In the genomic region with DNA sequence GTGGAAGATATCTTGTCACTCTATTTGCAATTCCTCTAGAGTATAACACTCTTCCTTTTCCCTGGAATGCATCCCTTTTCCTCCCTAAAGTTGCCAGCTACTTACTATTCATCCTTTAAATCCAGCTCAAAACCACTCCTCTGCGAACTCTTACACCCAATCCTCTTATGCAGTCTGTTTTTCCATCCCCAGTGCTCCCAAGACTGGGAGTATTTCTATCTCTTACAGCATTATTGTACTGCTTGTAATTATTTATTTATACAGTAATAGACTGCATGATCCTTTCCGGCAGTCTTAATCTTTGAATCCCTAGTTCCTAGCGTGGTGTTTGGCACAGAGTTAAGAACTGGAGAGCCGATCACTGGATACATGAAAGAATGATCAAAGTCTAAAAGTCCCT, we compare ENCODE assay signal across 16 cellular contexts.
"Had no signal": no experiment of that assay in that cellular context is flagged by ENCODE, and none has a peak within 500 bp of the region (broad histone marks: within the 10 kb centered on the region; RNA-seq: fewer than 3 reads in every experiment).

No MANE protein-coding gene starts in this region.

- H3K27ac ChIP-seq: esophagus muscularis mucosa, psoas muscle, right lobe of liver, spleen, upper lobe of left lung had no signal

- H3K27me3 ChIP-seq: esophagus muscularis mucosa, right lobe of liver, upper lobe of left lung had no signal

- H3K4me3 Mint-ChIP-seq: activated CD4-positive, alpha-beta memory T cell treated with anti-CD3 and anti-CD28 coated beads for 36 hours; activated naive CD8-positive, alpha-beta T cell treated with anti-CD3 and anti-CD28 coated beads for 36 hours; activated T-cell treated with anti-CD3 and anti-CD28 coated beads, Interleukin-2, amount 50 U/mL, for 4 hours; stimulated activated memory B cell treated with anti-CD40 and anti-IgM and Interleukin-4, amounts not matched to agents 10 μg/mL and 1 μg/mL and 100 μg/mL, for 72 hours had no signal

- H3K36me3 ChIP-seq: esophagus muscularis mucosa, right lobe of liver, spleen, upper lobe of left lung had no signal

- H3K4me3 ChIP-seq: esophagus muscularis mucosa, psoas muscle, right lobe of liver, spleen, upper lobe of left lung had no signal

- H3K27ac Mint-ChIP-seq: activated CD4-positive, alpha-beta memory T cell treated with anti-CD3 and anti-CD28 coated beads for 36 hours; activated naive CD8-positive, alpha-beta T cell treated with anti-CD3 and anti-CD28 coated beads for 36 hours; stimulated activated memory B cell treated with anti-CD40 and anti-IgM and Interleukin-4, amounts not matched to agents 10 μg/mL and 1 μg/mL and 100 μg/mL, for 72 hours had no signal

- H3K9me3 Mint-ChIP-seq: activated CD4-positive, alpha-beta memory T cell treated with anti-CD3 and anti-CD28 coated beads for 36 hours; activated naive CD8-positive, alpha-beta T cell treated with anti-CD3 and anti-CD28 coated beads for 36 hours; activated T-cell treated with anti-CD3 and anti-CD28 coated beads, Interleukin-2, amount 50 U/mL, for 4 hours; stimulated activated memory B cell treated with anti-CD40 and anti-IgM and Interleukin-4, amounts not matched to agents 10 μg/mL and 1 μg/mL and 100 μg/mL, for 72 hours had no signal

- H3K36me3 Mint-ChIP-seq: activated CD4-positive, alpha-beta memory T cell treated with anti-CD3 and anti-CD28 coated beads for 36 hours; activated naive CD8-positive, alpha-beta T cell treated with anti-CD3 and anti-CD28 coated beads for 36 hours; stimulated activated memory B cell treated with anti-CD40 and anti-IgM and Interleukin-4, amounts not matched to agents 10 μg/mL and 1 μg/mL and 100 μg/mL, for 72 hours had no signal

- DNase-seq: activated CD4-positive, alpha-beta memory T cell treated with anti-CD3 and anti-CD28 coated beads for 36 hours; activated gamma-delta T cell; activated naive CD8-positive, alpha-beta T cell treated with anti-CD3 and anti-CD28 coated beads for 36 hours; activated T-cell treated with anti-CD3 and anti-CD28 coated beads, Interleukin-2, amount 50 U/mL, for 4 hours; anterior cingulate cortex; kidney glomerular epithelial cell; nucleus accumbens; psoas muscle; right lobe of liver; spleen; stimulated activated CD4-positive, alpha-beta T cell treated with anti-CD3 and anti-CD28 coated beads, Interleukin-1b, Interleukin-23, amount 100 ng/mL, for 48 hours; substantia nigra; T-helper 9 cell; upper lobe of left lung had no signal

- H3K9me3 ChIP-seq: esophagus muscularis mucosa, psoas muscle, right lobe of liver, spleen, upper lobe of left lung had no signal

- ATAC-seq: activated T-cell treated with anti-CD3 and anti-CD28 coated beads, Interleukin-2, amount 50 U/mL, for 4 hours; psoas muscle; right lobe of liver; stimulated activated memory B cell treated with anti-CD40 and anti-IgM and Interleukin-4, amounts not matched to agents 10 μg/mL and 1 μg/mL and 100 μg/mL, for 72 hours had no signal

- H3K4me1 ChIP-seq: psoas muscle, right lobe of liver had no signal
